ENCODE assay signal across 17 cellular contexts in genomic region chr21:42373908-42374455, GRCh38. TPM values are rescaled to one million over a fixed set of nuclear protein-coding genes. Genes with fewer than 3 reads are reported as not detected.
A peak's percentile ranks its signal among the peaks of the same experiment; 100 is the strongest.
DNase-seq lines count a peak whose midpoint lies in the region; ATAC-seq, FAIRE-seq and TF ChIP-seq lines count a peak whose summit lies in the region.
"Had no signal": no experiment of that assay in that cellular context is flagged by ENCODE, and none has a peak within 500 bp of the region (broad histone marks: within the 10 kb centered on the region; RNA-seq: fewer than 3 reads in every experiment).

No MANE protein-coding gene starts in this region.

- FAIRE-seq in GM12892 (lab: Jason Lieb, UNC) = no peak

- POLR2A ChIA-PET in activated CD8-positive, alpha-beta T cell treated with anti-CD3 and anti-CD28 coated beads, Interleukin-2, amount 10 ng/mL, durations not matched to agents 7 days and 5 days (lab: Charles Lee) = interaction anchor here (1.2 to 2.7 kb wide), 3 partner anchors 19 to 47 kb away, joined by 3 to 20 read pairs (median 5); partner anchors contain the start of gene UBASH3A

- peak overlapping the region; percentile 30 for H3K4me3 Mint-ChIP-seq in natural killer cell treated with Interleukin-12 subunit alpha and Interleukin-12 subunit beta and Interleukin-15 and Interleukin-18, amount 100 ng/mL, for 72 hours
- H3K4me3 Mint-ChIP-seq in natural killer cell = no peak overlapping the region
- H3K4me3 Mint-ChIP-seq in activated CD8-positive, alpha-beta T cell treated with anti-CD3 and anti-CD28 coated beads, Interleukin-2, amount 10 ng/mL, durations not matched to agents 7 days and 5 days = no peak overlapping the region
- no peak overlapping the region for H3K4me3 Mint-ChIP-seq in endothelial cell (ENCODE audit: unreplicated experiment)

- H3K36me3 Mint-ChIP-seq in natural killer cell treated with Interleukin-12 subunit alpha and Interleukin-12 subunit beta and Interleukin-15 and Interleukin-18, amount 100 ng/mL, for 72 hours = no peaks in the 10 kb centered on the region
- H3K36me3 Mint-ChIP-seq in natural killer cell (no peaks in the 10 kb centered on the region), endothelial cell (ENCODE audit: low read depth, unreplicated experiment) (peaks cover 4% of the 10 kb centered on the region)
- H3K36me3 Mint-ChIP-seq in activated CD8-positive, alpha-beta T cell treated with anti-CD3 and anti-CD28 coated beads, Interleukin-2, amount 10 ng/mL, durations not matched to agents 7 days and 5 days (ENCODE audit: low read depth) = no peaks in the 10 kb centered on the region

- TF ChIP-seq CTCF in natural killer cell (IDR thresholded peaks at IDR 0.05) (no peak), endothelial cell (IDR thresholded peaks at IDR 0.05; ENCODE audit: unreplicated experiment) (no peak)

- CTCF ChIA-PET in activated CD8-positive, alpha-beta T cell treated with anti-CD3 and anti-CD28 coated beads, Interleukin-2, amount 10 ng/mL, durations not matched to agents 7 days and 5 days (lab: Charles Lee) = interaction anchor here (1.4 to 2.0 kb wide), 4 partner anchors 13 to 135 kb away, joined by 3 to 5 read pairs (median 4); no protein-coding TSS in a partner anchor

- peaks cover 15 to 41% of the 10 kb centered on the region in 2 donors for H3K27me3 Mint-ChIP-seq in natural killer cell treated with Interleukin-12 subunit alpha and Interleukin-12 subunit beta and Interleukin-15 and Interleukin-18, amount 100 ng/mL, for 72 hours
- peaks cover 46 to 65% of the 10 kb centered on the region in 2 donors for H3K27me3 Mint-ChIP-seq in natural killer cell (ENCODE audit: low read depth in 2 of 2)
- no peaks in the 10 kb centered on the region for H3K27me3 Mint-ChIP-seq in activated CD8-positive, alpha-beta T cell treated with anti-CD3 and anti-CD28 coated beads, Interleukin-2, amount 10 ng/mL, durations not matched to agents 7 days and 5 days (ENCODE audit: low read depth)
- peaks cover 21% of the 10 kb centered on the region for H3K27me3 Mint-ChIP-seq in endothelial cell (ENCODE audit: unreplicated experiment)

- intact Hi-C loops in natural killer cell (cut with micrococcal nuclease) = no loop called here

- no peak for ATAC-seq in natural killer cell treated with Interleukin-12 subunit alpha and Interleukin-12 subunit beta and Interleukin-15 and Interleukin-18, amount 100 ng/mL, for 72 hours
- ATAC-seq in natural killer cell (no peak), GM18868 (IDR thresholded peaks at IDR 0.05; ENCODE audit: unreplicated experiment) (no peak)
- peak; percentile 20 for ATAC-seq in activated CD8-positive, alpha-beta T cell treated with anti-CD3 and anti-CD28 coated beads, Interleukin-2, amount 10 ng/mL, durations not matched to agents 7 days and 5 days
- ATAC-seq: PC-3 had no signal

- peaks cover 0 to 2% of the 10 kb centered on the region in 2 donors for H3K4me1 Mint-ChIP-seq in natural killer cell treated with Interleukin-12 subunit alpha and Interleukin-12 subunit beta and Interleukin-15 and Interleukin-18, amount 100 ng/mL, for 72 hours (ENCODE audit: low read depth in 2 of 2)
- peaks cover 0 to 13% of the 10 kb centered on the region in 2 donors for H3K4me1 Mint-ChIP-seq in natural killer cell
- H3K4me1 Mint-ChIP-seq in activated CD8-positive, alpha-beta T cell treated with anti-CD3 and anti-CD28 coated beads, Interleukin-2, amount 10 ng/mL, durations not matched to agents 7 days and 5 days (ENCODE audit: low read depth) = peaks cover 32% of the 10 kb centered on the region
- H3K4me1 Mint-ChIP-seq in endothelial cell (ENCODE audit: unreplicated experiment) = no peaks in the 10 kb centered on the region

- no peak for TF ChIP-seq POLR2A in GM12892 (IDR thresholded peaks at IDR 0.05; ENCODE audit: low read depth, low read length)

- H3K9me3 Mint-ChIP-seq in natural killer cell treated with Interleukin-12 subunit alpha and Interleukin-12 subunit beta and Interleukin-15 and Interleukin-18, amount 100 ng/mL, for 72 hours = no peaks in the 10 kb centered on the region
- H3K9me3 Mint-ChIP-seq in natural killer cell (no peaks in the 10 kb centered on the region), endothelial cell (ENCODE audit: unreplicated experiment) (no peaks in the 10 kb centered on the region)
- no peaks in the 10 kb centered on the region for H3K9me3 Mint-ChIP-seq in activated CD8-positive, alpha-beta T cell treated with anti-CD3 and anti-CD28 coated beads, Interleukin-2, amount 10 ng/mL, durations not matched to agents 7 days and 5 days (ENCODE audit: insufficient read depth)

- H3K27ac Mint-ChIP-seq in natural killer cell treated with Interleukin-12 subunit alpha and Interleukin-12 subunit beta and Interleukin-15 and Interleukin-18, amount 100 ng/mL, for 72 hours = peak overlapping the region; percentile 11 to 31
- no peak overlapping the region for H3K27ac Mint-ChIP-seq in natural killer cell
- H3K27ac Mint-ChIP-seq in activated CD8-positive, alpha-beta T cell treated with anti-CD3 and anti-CD28 coated beads, Interleukin-2, amount 10 ng/mL, durations not matched to agents 7 days and 5 days = peak overlapping the region; percentile 23
- H3K27ac Mint-ChIP-seq in endothelial cell (ENCODE audit: unreplicated experiment) = peak overlapping the region; percentile 57

- DNase-seq in natural killer cell treated with Interleukin-12 subunit alpha and Interleukin-12 subunit beta and Interleukin-15 and Interleukin-18, amount 100 ng/mL, for 72 hours (ENCODE audit: low spot score) = no peak
- no peak for DNase-seq in natural killer cell
- DNase-seq in activated CD8-positive, alpha-beta T cell treated with anti-CD3 and anti-CD28 coated beads, Interleukin-2, amount 10 ng/mL, durations not matched to agents 7 days and 5 days = no peak
- DNase-seq in endothelial cell (ENCODE audit: low spot score) = no peak
- DNase-seq in SIG-M5 (lab: John Stamatoyannopoulos, UW) = no peak
- no peak for DNase-seq in GM12892 (ENCODE audit: insufficient read length)
- DNase-seq: GF-D8, GOT3, NCI-H1048, NCI-H146, NCI-H2081 treated with DMSO at 0.1 percent for 48 hours, NCI-H345, NCI-H526 treated with DMSO at 0.1 percent for 48 hours, PC-3 had no signal

RNA-seq across cellular contexts. Expression of gene TFF1, which starts 7.6 kb away (rescaled TPM):
- not detected for total RNA-seq in natural killer cell treated with Interleukin-12 subunit alpha and Interleukin-12 subunit beta and Interleukin-15 and Interleukin-18, amount 100 ng/mL, for 72 hours
- total RNA-seq in natural killer cell = not detected
- total RNA-seq in activated CD8-positive, alpha-beta T cell treated with anti-CD3 and anti-CD28 coated beads, Interleukin-2, amount 10 ng/mL, durations not matched to agents 7 days and 5 days = not detected
- not detected for total RNA-seq in endothelial cell (ENCODE audit: unreplicated experiment)
- polyA plus RNA-seq in GM12892 (2012; ENCODE audit: missing spikeins) = not detected
- polyA plus RNA-seq: BJ, K562 had no signal

RNA-seq across cellular contexts. Expression of gene TMPRSS3, which starts 21.9 kb away (rescaled TPM):
- total RNA-seq in natural killer cell treated with Interleukin-12 subunit alpha and Interleukin-12 subunit beta and Interleukin-15 and Interleukin-18, amount 100 ng/mL, for 72 hours = 1 to 10 TPM in 1 of 2 donors, under 1 TPM in 1; 0.19 to 8.4 TPM
- total RNA-seq in natural killer cell (under 1 TPM in 1 of 3 donors, not detected in 2; 0.25 TPM), endothelial cell (ENCODE audit: unreplicated experiment) (not detected)
- 10 to 100 TPM in 1 of 2 experiments, 1 to 10 TPM in 1; 9.9 to 10.1 TPM for total RNA-seq in activated CD8-positive, alpha-beta T cell treated with anti-CD3 and anti-CD28 coated beads, Interleukin-2, amount 10 ng/mL, durations not matched to agents 7 days and 5 days
- 7.2 TPM for polyA plus RNA-seq in GM12892 (2012; ENCODE audit: missing spikeins)
- total RNA-seq: K562, PC-3 had no signal
- polyA plus RNA-seq: BJ had no signal

RNA-seq across cellular contexts. Expression of gene TFF2, which starts 23.2 kb away (rescaled TPM):
- total RNA-seq in natural killer cell treated with Interleukin-12 subunit alpha and Interleukin-12 subunit beta and Interleukin-15 and Interleukin-18, amount 100 ng/mL, for 72 hours = not detected
- total RNA-seq in natural killer cell (not detected), endothelial cell (ENCODE audit: unreplicated experiment) (not detected)
- total RNA-seq in activated CD8-positive, alpha-beta T cell treated with anti-CD3 and anti-CD28 coated beads, Interleukin-2, amount 10 ng/mL, durations not matched to agents 7 days and 5 days = not detected
- 2.7 TPM for polyA plus RNA-seq in GM12892 (2012; ENCODE audit: missing spikeins)
- total RNA-seq: K562 had no signal
- polyA plus RNA-seq: BJ, K562 had no signal

RNA-seq across cellular contexts. Expression of gene UBASH3A, which starts 29.7 kb away (rescaled TPM):
- total RNA-seq in natural killer cell treated with Interleukin-12 subunit alpha and Interleukin-12 subunit beta and Interleukin-15 and Interleukin-18, amount 100 ng/mL, for 72 hours = 1 to 10 TPM; 1.7 to 9.2 TPM
- total RNA-seq in natural killer cell (1 to 10 TPM in 2 of 3 donors, under 1 TPM in 1; 0.66 to 5.0 (median 2.0) TPM), endothelial cell (ENCODE audit: unreplicated experiment) (not detected)
- 10 to 100 TPM; 68.7 to 74.0 TPM for total RNA-seq in activated CD8-positive, alpha-beta T cell treated with anti-CD3 and anti-CD28 coated beads, Interleukin-2, amount 10 ng/mL, durations not matched to agents 7 days and 5 days
- polyA plus RNA-seq in GM12892 (2012; ENCODE audit: missing spikeins) = 0.13 TPM
- polyA plus RNA-seq: BJ had no signal

RNA-seq across cellular contexts. Expression of gene TFF3, which starts 58.8 kb away (rescaled TPM):
- total RNA-seq in natural killer cell treated with Interleukin-12 subunit alpha and Interleukin-12 subunit beta and Interleukin-15 and Interleukin-18, amount 100 ng/mL, for 72 hours = not detected
- total RNA-seq in natural killer cell (not detected), endothelial cell (ENCODE audit: unreplicated experiment) (not detected)
- not detected for total RNA-seq in activated CD8-positive, alpha-beta T cell treated with anti-CD3 and anti-CD28 coated beads, Interleukin-2, amount 10 ng/mL, durations not matched to agents 7 days and 5 days
- polyA plus RNA-seq in GM12892 (2012; ENCODE audit: missing spikeins) = not detected
- polyA plus RNA-seq: BJ, K562 had no signal

Comparison
In these comparisons a context has a peak if more than half of its experiments do, and no peak if none do; other contexts are left out.
1. H3K27ac Mint-ChIP-seq: peak in natural killer cell treated with Interleukin-12 subunit alpha and Interleukin-12 subunit beta and Interleukin-15 and Interleukin-18, amount 100 ng/mL, for 72 hours (2 of 2), activated CD8-positive, alpha-beta T cell treated with anti-CD3 and anti-CD28 coated beads, Interleukin-2, amount 10 ng/mL, durations not matched to agents 7 days and 5 days (single experiment) and endothelial cell (single experiment); none in natural killer cell (0 of 2).